ENCODE assay signal across 33 cellular contexts in the genomic region with DNA sequence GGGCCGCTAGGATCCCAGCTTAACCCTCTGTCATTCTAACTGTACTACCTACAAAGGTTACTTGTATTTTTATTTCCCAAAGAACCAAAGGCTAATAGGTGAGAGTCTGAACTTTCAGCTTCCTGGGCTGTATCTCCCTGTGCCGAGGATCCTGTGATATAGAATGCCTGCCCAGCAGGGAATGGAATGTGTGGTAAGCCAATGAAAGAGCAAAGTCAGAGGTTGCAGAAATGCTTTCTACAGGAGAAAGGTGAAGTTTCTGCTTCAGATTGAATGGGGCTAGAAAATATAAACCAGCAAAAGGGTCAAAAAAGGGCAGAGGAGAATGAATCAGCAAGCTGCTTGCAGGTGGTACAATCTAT.
DNase-seq lines count a peak whose midpoint lies in the region; ATAC-seq and TF ChIP-seq lines count a peak whose summit lies in the region.
"Had no signal": no experiment of that assay in that cellular context is flagged by ENCODE, and none has a peak within 500 bp of the region (broad histone marks: within the 10 kb centered on the region; RNA-seq: fewer than 3 reads in every experiment).

No MANE protein-coding gene starts in this region.

- no peaks in the 10 kb centered on the region for H4K20me1 ChIP-seq in GM23338 (replicated peaks; ENCODE audit: insufficient read depth)
- no peaks in the 10 kb centered on the region for H4K20me1 ChIP-seq in IMR-90 (ENCODE audit: insufficient read depth, low read length)

- H3K79me2 ChIP-seq in GM23338 (replicated peaks; ENCODE audit: insufficient read depth) = no peaks in the 10 kb centered on the region

- no peak for TF ChIP-seq POLR2A in IMR-90 (IDR thresholded peaks at IDR 0.05; ENCODE audit: low read depth, low read length)

- no peak overlapping the region for H4K8ac ChIP-seq in IMR-90 (ENCODE audit: low read depth in 2 of 2, low read length in 2 of 2)

- dilution Hi-C loops in IMR-90 (cut with HindIII; ENCODE audit: low sequenced_read_pairs, unreplicated experiment) = no loop called here

- H3K56ac ChIP-seq in IMR-90 (ENCODE audit: extremely low read depth, insufficient read depth, low read length) = no peak overlapping the region

- peaks cover 4% of the 10 kb centered on the region for H3K27me3 Mint-ChIP-seq in GM23338 (ENCODE audit: insufficient read depth, low read depth, poor library complexity)
- H3K27me3 Mint-ChIP-seq: activated CD4-positive, alpha-beta memory T cell treated with anti-CD3 and anti-CD28 coated beads, Interleukin-2, amount 10 ng/mL, durations not matched to agents 7 days and 5 days; CD4-positive, alpha-beta T cell; type B pancreatic cell had no signal

- H3K18ac ChIP-seq in IMR-90 (ENCODE audit: low read depth, low read length) = no peak overlapping the region

- H3K27ac Mint-ChIP-seq in GM23338 = no peak overlapping the region
- H3K27ac Mint-ChIP-seq: activated CD4-positive, alpha-beta memory T cell treated with anti-CD3 and anti-CD28 coated beads, Interleukin-2, amount 10 ng/mL, durations not matched to agents 7 days and 5 days; activated naive CD4-positive, alpha-beta T cell treated with anti-CD3 and anti-CD28 coated beads for 36 hours; activated T-helper 1 cell treated with anti-CD3 and anti-CD28 coated beads, Interleukin-12 subunit alpha, Interleukin-12 subunit beta, Interleukin-2, Interleukin-4 antibody, amounts not matched to agents 30 ng/mL and 10 ng/mL and 1 ng/mL, durations not matched to agents 14 hours and 24 hours and 36 hours; CD4-positive, alpha-beta T cell; nephron; stimulated activated effector memory CD8-positive, alpha-beta T cell treated with anti-CD3 and anti-CD28 coated beads, Interleukin-12 subunit alpha, Interleukin-12 subunit beta, amount 100 ng/mL, for 72 hours; T-helper 17 cell; type B pancreatic cell had no signal

- WGBS in IMR-90 (ENCODE audit: extremely low coverage in 2 of 2, insufficient read length in 1 of 2), 2 experiments = no CpG with 5 or more reads among the region's 2 CpGs
- WGBS in ectodermal cell, 2 experiments = 24 to 40% methylated on average over 2 of the region's 2 CpGs

- H3K23ac ChIP-seq in IMR-90 (ENCODE audit: low read depth, low read length) = no peak overlapping the region

- H3K4me1 Mint-ChIP-seq in GM23338 = peaks cover 25% of the 10 kb centered on the region
- H3K4me1 Mint-ChIP-seq: activated CD4-positive, alpha-beta memory T cell treated with anti-CD3 and anti-CD28 coated beads, Interleukin-2, amount 10 ng/mL, durations not matched to agents 7 days and 5 days; stimulated activated effector memory CD8-positive, alpha-beta T cell treated with anti-CD3 and anti-CD28 coated beads, Interleukin-12 subunit alpha, Interleukin-12 subunit beta, amount 100 ng/mL, for 72 hours; T-helper 17 cell had no signal

- peak; percentile 80 for ATAC-seq in GM23338
- peak; percentile 65 for ATAC-seq in IMR-90 (ENCODE audit: low read depth)
- ATAC-seq in GM21515 (IDR thresholded peaks at IDR 0.05; ENCODE audit: unreplicated experiment) = no peak
- ATAC-seq in GM21723 (IDR thresholded peaks at IDR 0.05; ENCODE audit: unreplicated experiment) = no peak
- ATAC-seq: pancreas, T-helper 17 cell had no signal

- no peak overlapping the region for H2BK15ac ChIP-seq in IMR-90 (ENCODE audit: low read depth, low read length)

- H3K4me1 ChIP-seq in GM23338 (ENCODE audit: insufficient read depth) (peaks cover 30% of the 10 kb centered on the region), IMR-90 (ENCODE audit: control insufficient read depth, insufficient read depth, low read length) (no peaks in the 10 kb centered on the region), ectodermal cell (ENCODE audit: control insufficient read depth, insufficient read depth, low read length) (peaks cover 27% of the 10 kb centered on the region)
- H3K4me1 ChIP-seq: breast epithelium, pancreas had no signal

- in situ Hi-C loops in IMR-90 (cut with MboI; ENCODE audit: low sequenced_read_pairs) = no loop called here

- H3K4me3 ChIP-seq in GM23338 (no peak overlapping the region), IMR-90 (ENCODE audit: insufficient read depth, low read depth, low read length) (no peak overlapping the region), ectodermal cell (ENCODE audit: insufficient read depth, low read depth, low read length) (no peak overlapping the region)
- H3K4me3 ChIP-seq: breast epithelium, lung, MG63, pancreas, PC-9, SK-N-MC had no signal

- no peaks in the 10 kb centered on the region for H3K9me3 Mint-ChIP-seq in GM23338
- H3K9me3 Mint-ChIP-seq: activated CD4-positive, alpha-beta memory T cell treated with anti-CD3 and anti-CD28 coated beads, Interleukin-2, amount 10 ng/mL, durations not matched to agents 7 days and 5 days; activated naive CD4-positive, alpha-beta T cell treated with anti-CD3 and anti-CD28 coated beads for 36 hours; activated T-helper 1 cell treated with anti-CD3 and anti-CD28 coated beads, Interleukin-12 subunit alpha, Interleukin-12 subunit beta, Interleukin-2, Interleukin-4 antibody, amounts not matched to agents 30 ng/mL and 10 ng/mL and 1 ng/mL, durations not matched to agents 14 hours and 24 hours and 36 hours; CD4-positive, alpha-beta T cell; nephron; stimulated activated effector memory CD8-positive, alpha-beta T cell treated with anti-CD3 and anti-CD28 coated beads, Interleukin-12 subunit alpha, Interleukin-12 subunit beta, amount 100 ng/mL, for 72 hours; type B pancreatic cell had no signal

- H4K5ac ChIP-seq in IMR-90 (ENCODE audit: low read depth, low read length) = no peak overlapping the region

- no peak overlapping the region for H3K14ac ChIP-seq in IMR-90 (replicated peaks; ENCODE audit: low read depth, low read length)

- H2BK20ac ChIP-seq in IMR-90 (ENCODE audit: low read depth, low read length) = no peak overlapping the region

- H3K4me2 ChIP-seq in GM23338 = peak overlapping the region; percentile 9; the same call in 1 of the 2 replicates
- H3K4me2 ChIP-seq in IMR-90 (ENCODE audit: low read depth, low read length) = no peak overlapping the region
- H3K4me2 ChIP-seq: PC-9 had no signal

- H2AK9ac ChIP-seq in IMR-90 (replicated peaks; ENCODE audit: low read depth, low read length, poor library complexity) = no peak overlapping the region

- H3K9ac ChIP-seq in IMR-90 (ENCODE audit: low read depth, low read length) = no peak overlapping the region

- no peaks in the 10 kb centered on the region for H3K36me3 ChIP-seq in GM23338 (ENCODE audit: insufficient read depth)
- H3K36me3 ChIP-seq in IMR-90 (ENCODE audit: control insufficient read depth, insufficient read depth, low read length) = peaks cover 4% of the 10 kb centered on the region
- peaks cover 8% of the 10 kb centered on the region for H3K36me3 ChIP-seq in ectodermal cell (ENCODE audit: control insufficient read depth, insufficient read depth, low read length)
- H3K36me3 ChIP-seq: breast epithelium, MG63, pancreas had no signal

- POLR2A ChIA-PET in IMR-90 (lab: Charles Lee; ENCODE audit: unreplicated experiment) = no interaction called here

- TF ChIP-seq RAD21 in IMR-90 (IDR thresholded peaks at IDR 0.05; ENCODE audit: low read length) = no peak

- H3F3A ChIP-seq in GM23338 (replicated peaks; ENCODE audit: low read depth) = no peaks in the 10 kb centered on the region

- no peak overlapping the region for H3K4ac ChIP-seq in IMR-90 (ENCODE audit: low read depth, low read length)

- H3K27ac ChIP-seq in GM23338 (ENCODE audit: low read depth) (peak overlapping the region; percentile 68; the same call in 1 of the 2 replicates), IMR-90 (ENCODE audit: insufficient read depth, low read length) (no peak overlapping the region), ectodermal cell (ENCODE audit: insufficient read depth, low read depth, low read length, poor library complexity, severe bottlenecking) (peak overlapping the region; percentile 74)
- H3K27ac ChIP-seq: breast epithelium, epithelial cell of prostate, pancreas, PC-9, SK-N-MC had no signal

- DNase-seq in GM23338 (ENCODE audit: low spot score) (peak; percentile 76), IMR-90 (peak; percentile 12), iris pigment epithelial cell (ENCODE audit: low read depth) (peak; percentile 11), amygdala (lab: John Stamatoyannopoulos, UW) (no peak), DMS53 treated with DMSO at 0.1 percent for 48 hours (lab: John Stamatoyannopoulos, UW; ENCODE audit: unreplicated experiment) (no peak)
- DNase-seq: activated CD4-positive, alpha-beta memory T cell treated with anti-CD3 and anti-CD28 coated beads, Interleukin-2, amount 10 ng/mL, durations not matched to agents 7 days and 5 days; activated CD4-positive, alpha-beta T cell treated with anti-CD3 and anti-CD28 coated beads for 1 hour; activated CD8-positive, alpha-beta memory T cell treated with anti-CD3 and anti-CD28 coated beads, Interleukin-2, amount 50 U/mL, for 4 hours; activated naive CD4-positive, alpha-beta T cell treated with anti-CD3 and anti-CD28 coated beads for 36 hours; CD4-positive, alpha-beta T cell; effector CD4-positive, alpha-beta T cell; KBM-7; kidney glomerular epithelial cell; MG63; NCI-H1105 treated with DMSO at 0.1 percent for 48 hours; NCI-H1930; NCI-H2171 treated with DMSO at 0.1 percent for 48 hours; NCI-H526 treated with DMSO at 0.1 percent for 48 hours; NK-92 treated with Interleukin-12 subunit alpha and Interleukin-12 subunit beta, amount 100 ng/mL, for 24 hours; pancreas; PC-9; T-helper 17 cell had no signal

- H3K9me2 ChIP-seq in GM23338 (ENCODE audit: insufficient read depth) = no peaks in the 10 kb centered on the region

- H3K9me1 ChIP-seq in IMR-90 (ENCODE audit: insufficient read depth, low read length) = no peaks in the 10 kb centered on the region; the same call in 1 of the 2 replicates

- intact Hi-C loops in IMR-90 (cut with micrococcal nuclease) = no loop called here

- H2BK120ac ChIP-seq in IMR-90 (ENCODE audit: low read depth, low read length) = no peak overlapping the region

- H3K9me3 ChIP-seq in IMR-90 (ENCODE audit: control insufficient read depth, insufficient read depth, low read length) (no peaks in the 10 kb centered on the region), ectodermal cell (ENCODE audit: control insufficient read depth, low read length) (no peaks in the 10 kb centered on the region)
- H3K9me3 ChIP-seq: breast epithelium, MG63, pancreas had no signal

- peaks cover 5% of the 10 kb centered on the region; the same call in 2 of the 3 replicates for H3K36me3 Mint-ChIP-seq in GM23338 (ENCODE audit: low read depth)
- H3K36me3 Mint-ChIP-seq: stimulated activated effector memory CD8-positive, alpha-beta T cell treated with anti-CD3 and anti-CD28 coated beads, Interleukin-12 subunit alpha, Interleukin-12 subunit beta, amount 100 ng/mL, for 72 hours had no signal

- no peak overlapping the region for H2AFZ ChIP-seq in GM23338
- H2AFZ ChIP-seq in IMR-90 (replicated peaks; ENCODE audit: low read length, poor library complexity) = no peak overlapping the region
- H2AFZ ChIP-seq: PC-9 had no signal

- H2BK5ac ChIP-seq in IMR-90 (ENCODE audit: low read depth, low read length, poor library complexity, severe bottlenecking) = no peak overlapping the region

- no peaks in the 10 kb centered on the region for H3K27me3 ChIP-seq in GM23338 (ENCODE audit: insufficient read depth)
- no peaks in the 10 kb centered on the region for H3K27me3 ChIP-seq in IMR-90 (ENCODE audit: control insufficient read depth, insufficient read depth, low read length)
- H3K27me3 ChIP-seq in ectodermal cell (ENCODE audit: control insufficient read depth, insufficient read depth, low read length, poor library complexity, severe bottlenecking) = no peaks in the 10 kb centered on the region
- H3K27me3 ChIP-seq: breast epithelium, MG63, pancreas had no signal

- TF ChIP-seq CTCF in GM23338 (conservative IDR thresholded peaks at IDR 0.05; ENCODE audit: low read depth in 2 of 2) = no peak
- TF ChIP-seq CTCF in IMR-90 (conservative IDR thresholded peaks at IDR 0.05; ENCODE audit: low read depth, low read length) = no peak

- no TSS peak for BruUV-seq in IMR-90 (replicated peaks; lab: Mats Ljungman, UMichigan)

- H2AK5ac ChIP-seq in IMR-90 (ENCODE audit: low read depth, low read length) = no peak overlapping the region

- CTCF ChIA-PET in IMR-90 (lab: Yijun Ruan, JAX) = interaction anchor here (0.5 to 0.7 kb wide), 2 partner anchors 8 to 14 kb away, joined by 3 read pairs; no protein-coding TSS in a partner anchor

- H3K79me1 ChIP-seq in IMR-90 (ENCODE audit: low read depth in 1 of 2, low read length in 2 of 2) = no peaks in the 10 kb centered on the region

- no peak overlapping the region for H4K91ac ChIP-seq in IMR-90 (ENCODE audit: insufficient read depth, low read depth, low read length)

- no peak overlapping the region for H3K4me3 Mint-ChIP-seq in GM23338
- H3K4me3 Mint-ChIP-seq: activated CD4-positive, alpha-beta memory T cell treated with anti-CD3 and anti-CD28 coated beads, Interleukin-2, amount 10 ng/mL, durations not matched to agents 7 days and 5 days; activated naive CD4-positive, alpha-beta T cell treated with anti-CD3 and anti-CD28 coated beads for 36 hours; activated T-helper 1 cell treated with anti-CD3 and anti-CD28 coated beads, Interleukin-12 subunit alpha, Interleukin-12 subunit beta, Interleukin-2, Interleukin-4 antibody, amounts not matched to agents 30 ng/mL and 10 ng/mL and 1 ng/mL, durations not matched to agents 14 hours and 24 hours and 36 hours; CD4-positive, alpha-beta T cell; nephron; stimulated activated effector memory CD8-positive, alpha-beta T cell treated with anti-CD3 and anti-CD28 coated beads, Interleukin-12 subunit alpha, Interleukin-12 subunit beta, amount 100 ng/mL, for 72 hours; T-helper 17 cell; type B pancreatic cell had no signal

Comparison
In these comparisons a context has a peak if more than half of its experiments do, and no peak if none do; other contexts are left out.
1. ATAC-seq: peak in GM23338 (single experiment) and IMR-90 (single experiment); none in GM21515 (single experiment) and GM21723 (single experiment).
2. DNase-seq: peak in GM23338 (single experiment), IMR-90 (single experiment) and iris pigment epithelial cell (single experiment); none in amygdala (0 of 56) and DMS53 treated with DMSO at 0.1 percent for 48 hours (single experiment).